In the genomic region with DNA sequence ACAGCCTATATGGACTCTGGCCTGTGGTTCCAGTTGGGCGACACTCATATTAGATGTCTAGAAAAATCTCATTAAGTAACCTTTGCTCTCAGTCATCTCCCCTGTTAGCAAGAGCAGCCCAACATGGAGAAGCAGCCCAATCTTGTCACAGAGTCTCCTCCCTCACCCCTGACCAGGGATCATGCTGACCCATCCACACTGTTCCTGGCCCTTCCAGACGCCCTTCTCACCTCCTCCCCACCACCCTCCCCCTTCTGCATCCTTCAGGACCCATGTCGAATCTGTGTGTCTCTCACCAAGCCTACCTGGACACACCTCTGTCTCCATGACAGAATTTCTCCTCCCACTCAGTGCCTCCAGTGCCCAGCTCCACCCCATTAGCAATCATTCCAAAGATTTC, we compare ENCODE assay signal across 18 cellular contexts.
DNase-seq lines count a peak whose midpoint lies in the region; ATAC-seq and TF ChIP-seq lines count a peak whose summit lies in the region.
"Had no signal": no experiment of that assay in that cellular context is flagged by ENCODE, and none has a peak within 500 bp of the region (broad histone marks: within the 10 kb centered on the region; RNA-seq: fewer than 3 reads in every experiment).

No MANE protein-coding gene starts in this region.

- no peak for TF ChIP-seq CTCF in endodermal cell (conservative IDR thresholded peaks at IDR 0.05)
- TF ChIP-seq CTCF in left lung (IDR thresholded peaks at IDR 0.05) = no peak
- no peak for TF ChIP-seq CTCF in upper lobe of right lung (IDR thresholded peaks at IDR 0.05)

- H3K4me3 ChIP-seq in endodermal cell (ENCODE audit: low read length) (no peak overlapping the region), left lung (no peak overlapping the region), upper lobe of right lung (no peak overlapping the region)
- H3K4me3 ChIP-seq: GM23248 had no signal

- H3K36me3 ChIP-seq in endodermal cell (ENCODE audit: control insufficient read depth, insufficient read depth, low read length) (no peaks in the 10 kb centered on the region), left lung (no peaks in the 10 kb centered on the region), upper lobe of right lung (no peaks in the 10 kb centered on the region)
- H3K36me3 ChIP-seq: BE2C had no signal

- H3K27me3 ChIP-seq in endodermal cell (ENCODE audit: control insufficient read depth, insufficient read depth, low read length, poor library complexity, severe bottlenecking) (peaks cover 19% of the 10 kb centered on the region), left lung (peaks cover 0 to 23% of the 10 kb centered on the region in 2 donors), upper lobe of right lung (no peaks in the 10 kb centered on the region)

- ATAC-seq in left lung = peak; percentile 12
- peak; percentile 5 for ATAC-seq in upper lobe of right lung

- peaks cover 10% of the 10 kb centered on the region for H3K27me3 Mint-ChIP-seq in endodermal cell (ENCODE audit: insufficient read depth)
- H3K27me3 Mint-ChIP-seq in activated naive CD4-positive, alpha-beta T cell treated with anti-CD3 and anti-CD28 coated beads, Interleukin-2, amount 10 ng/mL, durations not matched to agents 7 days and 5 days = peaks cover 30% of the 10 kb centered on the region

- H3K4me1 Mint-ChIP-seq in endodermal cell = peaks cover 12% of the 10 kb centered on the region
- peaks cover 5% of the 10 kb centered on the region for H3K4me1 Mint-ChIP-seq in activated naive CD4-positive, alpha-beta T cell treated with anti-CD3 and anti-CD28 coated beads, Interleukin-2, amount 10 ng/mL, durations not matched to agents 7 days and 5 days

- CTCF ChIA-PET in activated naive CD4-positive, alpha-beta T cell treated with anti-CD3 and anti-CD28 coated beads, Interleukin-2, amount 10 ng/mL, durations not matched to agents 7 days and 5 days (lab: Charles Lee) = no interaction called here

- WGBS in endodermal cell (ENCODE audit: insufficient coverage in 1 of 2, insufficient read length in 1 of 2), 2 experiments = 88 to 97% methylated on average over 3 of the region's 3 CpGs

- no peak overlapping the region for H3K4me3 Mint-ChIP-seq in endodermal cell
- H3K4me3 Mint-ChIP-seq in activated naive CD4-positive, alpha-beta T cell treated with anti-CD3 and anti-CD28 coated beads, Interleukin-2, amount 10 ng/mL, durations not matched to agents 7 days and 5 days = no peak overlapping the region
- H3K4me3 Mint-ChIP-seq: CD4-positive, CD25-positive, alpha-beta regulatory T cell; CD8-positive, alpha-beta memory T cell; HFFc6 had no signal

- no peak overlapping the region for H3K9ac ChIP-seq in endodermal cell (ENCODE audit: extremely low read depth, low read length, poor library complexity, severe bottlenecking)
- H3K9ac ChIP-seq: GM23248 had no signal

- intact Hi-C loops in left lung (cut with DNase I) = no loop called here
- intact Hi-C loops in upper lobe of right lung (cut with DNase I) = no loop called here

- DNase-seq in endodermal cell (peak; percentile 31), left lung (no peak), upper lobe of right lung (no peak), foreskin melanocyte (no peak), ecto neural progenitor cell (ENCODE audit: low spot score) (no peak)
- DNase-seq in stimulated activated naive CD4-positive, alpha-beta T cell (lab: John Stamatoyannopoulos, UW) = no peak
- DNase-seq in activated naive CD4-positive, alpha-beta T cell treated with anti-CD3 and anti-CD28 coated beads, Interleukin-2, amount 10 ng/mL, durations not matched to agents 7 days and 5 days = no peak
- DNase-seq: ACHN; BE2C; C1 segment of cervical spinal cord; CD4-positive, CD25-positive, alpha-beta regulatory T cell; CD8-positive, alpha-beta memory T cell; COR-L47; GM23248; HCEC 1CT; HFFc6; IMR-90 had no signal

- H3K4me1 ChIP-seq in endodermal cell (ENCODE audit: control insufficient read depth, insufficient read depth, low read length) (no peaks in the 10 kb centered on the region), left lung (peaks cover 3 to 4% of the 10 kb centered on the region in 2 donors), upper lobe of right lung (no peaks in the 10 kb centered on the region)
- H3K4me1 ChIP-seq: BE2C had no signal

- no peaks in the 10 kb centered on the region for H3K9me3 Mint-ChIP-seq in endodermal cell
- H3K9me3 Mint-ChIP-seq in activated naive CD4-positive, alpha-beta T cell treated with anti-CD3 and anti-CD28 coated beads, Interleukin-2, amount 10 ng/mL, durations not matched to agents 7 days and 5 days = no peaks in the 10 kb centered on the region
- H3K9me3 Mint-ChIP-seq: CD8-positive, alpha-beta memory T cell; HFFc6 had no signal

- H3K36me3 Mint-ChIP-seq in endodermal cell (ENCODE audit: low read depth) = no peaks in the 10 kb centered on the region
- H3K36me3 Mint-ChIP-seq in activated naive CD4-positive, alpha-beta T cell treated with anti-CD3 and anti-CD28 coated beads, Interleukin-2, amount 10 ng/mL, durations not matched to agents 7 days and 5 days = no peaks in the 10 kb centered on the region
- H3K36me3 Mint-ChIP-seq: CD4-positive, CD25-positive, alpha-beta regulatory T cell; CD8-positive, alpha-beta memory T cell had no signal

- no peaks in the 10 kb centered on the region for H3K9me3 ChIP-seq in endodermal cell (ENCODE audit: control insufficient read depth, low read length)
- no peaks in the 10 kb centered on the region for H3K9me3 ChIP-seq in left lung
- H3K9me3 ChIP-seq in upper lobe of right lung = no peaks in the 10 kb centered on the region
- H3K9me3 ChIP-seq: BE2C had no signal

- H3K27ac ChIP-seq in endodermal cell (ENCODE audit: low read depth, low read length) (no peak overlapping the region), left lung (no peak overlapping the region), upper lobe of right lung (no peak overlapping the region)
- H3K27ac ChIP-seq: GM23248, HL-60 had no signal

- H3K27ac Mint-ChIP-seq in endodermal cell = no peak overlapping the region
- H3K27ac Mint-ChIP-seq in activated naive CD4-positive, alpha-beta T cell treated with anti-CD3 and anti-CD28 coated beads, Interleukin-2, amount 10 ng/mL, durations not matched to agents 7 days and 5 days = no peak overlapping the region
- H3K27ac Mint-ChIP-seq: CD4-positive, CD25-positive, alpha-beta regulatory T cell; CD8-positive, alpha-beta memory T cell; HFFc6 had no signal
